ENCODE assay signal across 1 cellular context in genomic region chrX:10485331-10485730, GRCh38.
TF ChIP-seq lines count a peak whose summit lies in the region.

No MANE protein-coding gene starts in this region.

TF ChIP-seq in WTC11, 78 proteins besides CTCF, POLR2A, EP300 and RAD21 (continued from another document):
- TF ChIP-seq ERG (CRISPR knock-in tag; IDR thresholded peaks at IDR 0.05) (no peak), OVOL2 (CRISPR knock-in tag; IDR thresholded peaks at IDR 0.05; ENCODE audit: borderline replicate concordance) (no peak), ESRRA (CRISPR knock-in tag; IDR thresholded peaks at IDR 0.05; ENCODE audit: borderline replicate concordance) (no peak), ATF3 (CRISPR knock-in tag; conservative IDR thresholded peaks at IDR 0.05) (no peak), GABPB1 (CRISPR knock-in tag; IDR thresholded peaks at IDR 0.05) (no peak), STAT6 (CRISPR knock-in tag; conservative IDR thresholded peaks at IDR 0.05; ENCODE audit: low read depth) (no peak), ATF2 (CRISPR knock-in tag; IDR thresholded peaks at IDR 0.05; ENCODE audit: borderline replicate concordance, low read depth) (no peak), MAX (CRISPR knock-in tag; IDR thresholded peaks at IDR 0.05) (no peak), CBFB (CRISPR knock-in tag; IDR thresholded peaks at IDR 0.05; ENCODE audit: low read depth) (no peak), CREB1 (CRISPR knock-in tag; IDR thresholded peaks at IDR 0.05) (no peak), E2F4 (CRISPR knock-in tag; IDR thresholded peaks at IDR 0.05; ENCODE audit: borderline replicate concordance, low read depth) (no peak), EMX1 (CRISPR knock-in tag; IDR thresholded peaks at IDR 0.05) (no peak), NFATC4 (CRISPR knock-in tag; IDR thresholded peaks at IDR 0.05) (no peak), TP53 (CRISPR knock-in tag; IDR thresholded peaks at IDR 0.05) (no peak)
